In the genomic region with DNA sequence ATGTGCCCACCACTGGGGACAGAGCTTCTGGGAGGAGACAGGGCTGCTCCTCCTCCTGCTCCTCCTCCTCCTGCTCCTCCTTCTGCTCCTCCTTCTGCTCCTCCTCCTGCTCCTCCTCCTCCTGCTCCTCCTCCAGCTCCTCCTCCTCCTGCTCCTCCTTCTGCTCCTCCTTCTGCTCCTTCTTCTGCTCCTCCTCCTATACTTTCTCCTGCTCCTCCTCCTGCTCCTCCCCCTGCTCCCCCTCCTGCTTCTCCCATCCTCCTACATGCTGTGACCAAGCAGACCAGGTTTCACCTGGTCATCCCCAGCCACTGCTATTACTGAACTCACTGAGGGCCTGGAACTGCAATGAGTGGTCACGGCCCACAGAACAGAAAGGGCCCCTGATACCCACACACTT, we compare ENCODE assay signal across 24 cellular contexts.
"Had no signal": no experiment of that assay in that cellular context is flagged by ENCODE, and none has a peak within 500 bp of the region (broad histone marks: within the 10 kb centered on the region; RNA-seq: fewer than 3 reads in every experiment).

No MANE protein-coding gene starts in this region.

- H3K36me3 ChIP-seq: esophagus muscularis mucosa, gastroesophageal sphincter, ovary, tibial nerve had no signal

- H3K9me3 Mint-ChIP-seq: activated B cell treated with CpG ODN at 0.5 μM for 24 hours; activated CD4-positive, alpha-beta memory T cell treated with anti-CD3 and anti-CD28 coated beads for 36 hours; activated T-helper 1 cell treated with anti-CD3 and anti-CD28 coated beads, Interleukin-12 subunit alpha, Interleukin-12 subunit beta, Interleukin-2, Interleukin-4 antibody, amounts not matched to agents 30 ng/mL and 10 ng/mL and 1 ng/mL, durations not matched to agents 14 hours and 24 hours and 36 hours; naive B cell; neural crest cell; stimulated activated naive CD8-positive, alpha-beta T cell treated with anti-CD3 and anti-CD28 coated beads, Interleukin-15, Interleukin-2, amounts not matched to agents 100 ng/mL and 50 ng/mL, for 24 hours had no signal

- H3K4me3 ChIP-seq: esophagus muscularis mucosa, gastroesophageal sphincter, mucosa of descending colon, ovary, psoas muscle, tibial nerve had no signal

- H3K27ac ChIP-seq: esophagus muscularis mucosa, gastroesophageal sphincter, ovary, psoas muscle, tibial nerve had no signal

- DNase-seq: activated B cell treated with CpG ODN at 0.5 μM for 24 hours; activated CD4-positive, alpha-beta memory T cell treated with anti-CD3 and anti-CD28 coated beads for 36 hours; activated CD4-positive, alpha-beta T cell treated with anti-CD3 and anti-CD28 coated beads for 4 hours; activated gamma-delta T cell treated with Interleukin-2 at 50 U/mL for 16 hours; activated T-cell treated with anti-CD3 and anti-CD28 coated beads for 4 hours; effector memory CD4-positive, alpha-beta T cell; immature natural killer cell; kidney glomerular epithelial cell; left ventricle myocardium superior; mucosa of descending colon; naive B cell; ovary; right cardiac atrium; small intestine; stimulated activated CD4-positive, alpha-beta T cell treated with anti-CD3 and anti-CD28 coated beads, Interleukin-15, amount 100 ng/mL, for 24 hours; stimulated activated CD4-positive, alpha-beta T cell treated with anti-CD3 and anti-CD28 coated beads, Interleukin-2, amount 100 ng/mL, for 48 hours had no signal

- ATAC-seq: gastroesophageal sphincter, left ventricle myocardium superior, mucosa of descending colon, psoas muscle, right cardiac atrium had no signal

- H3K27ac Mint-ChIP-seq: activated B cell treated with CpG ODN at 0.5 μM for 24 hours; activated CD4-positive, alpha-beta memory T cell treated with anti-CD3 and anti-CD28 coated beads for 36 hours; activated naive CD8-positive, alpha-beta T cell; activated T-helper 1 cell treated with anti-CD3 and anti-CD28 coated beads, Interleukin-12 subunit alpha, Interleukin-12 subunit beta, Interleukin-2, Interleukin-4 antibody, amounts not matched to agents 30 ng/mL and 10 ng/mL and 1 ng/mL, durations not matched to agents 14 hours and 24 hours and 36 hours; immature natural killer cell; stimulated activated naive CD8-positive, alpha-beta T cell treated with anti-CD3 and anti-CD28 coated beads, Interleukin-15, Interleukin-2, amounts not matched to agents 100 ng/mL and 50 ng/mL, for 24 hours had no signal

- H3K27me3 ChIP-seq: ovary, tibial nerve had no signal

- H3K36me3 Mint-ChIP-seq: activated CD4-positive, alpha-beta memory T cell treated with anti-CD3 and anti-CD28 coated beads for 36 hours; activated naive CD8-positive, alpha-beta T cell; immature natural killer cell; naive B cell had no signal

- H3K4me1 ChIP-seq: psoas muscle had no signal

- H3K9me3 ChIP-seq: esophagus muscularis mucosa, gastroesophageal sphincter, mucosa of descending colon, ovary, psoas muscle, tibial nerve had no signal

- H3K4me1 Mint-ChIP-seq: immature natural killer cell had no signal

- H3K4me3 Mint-ChIP-seq: activated B cell treated with CpG ODN at 0.5 μM for 24 hours; activated CD4-positive, alpha-beta memory T cell treated with anti-CD3 and anti-CD28 coated beads for 36 hours; activated naive CD8-positive, alpha-beta T cell; activated T-helper 1 cell treated with anti-CD3 and anti-CD28 coated beads, Interleukin-12 subunit alpha, Interleukin-12 subunit beta, Interleukin-2, Interleukin-4 antibody, amounts not matched to agents 30 ng/mL and 10 ng/mL and 1 ng/mL, durations not matched to agents 14 hours and 24 hours and 36 hours; immature natural killer cell; naive B cell; neural crest cell; stimulated activated naive CD8-positive, alpha-beta T cell treated with anti-CD3 and anti-CD28 coated beads, Interleukin-15, Interleukin-2, amounts not matched to agents 100 ng/mL and 50 ng/mL, for 24 hours had no signal
